In the genomic region with DNA sequence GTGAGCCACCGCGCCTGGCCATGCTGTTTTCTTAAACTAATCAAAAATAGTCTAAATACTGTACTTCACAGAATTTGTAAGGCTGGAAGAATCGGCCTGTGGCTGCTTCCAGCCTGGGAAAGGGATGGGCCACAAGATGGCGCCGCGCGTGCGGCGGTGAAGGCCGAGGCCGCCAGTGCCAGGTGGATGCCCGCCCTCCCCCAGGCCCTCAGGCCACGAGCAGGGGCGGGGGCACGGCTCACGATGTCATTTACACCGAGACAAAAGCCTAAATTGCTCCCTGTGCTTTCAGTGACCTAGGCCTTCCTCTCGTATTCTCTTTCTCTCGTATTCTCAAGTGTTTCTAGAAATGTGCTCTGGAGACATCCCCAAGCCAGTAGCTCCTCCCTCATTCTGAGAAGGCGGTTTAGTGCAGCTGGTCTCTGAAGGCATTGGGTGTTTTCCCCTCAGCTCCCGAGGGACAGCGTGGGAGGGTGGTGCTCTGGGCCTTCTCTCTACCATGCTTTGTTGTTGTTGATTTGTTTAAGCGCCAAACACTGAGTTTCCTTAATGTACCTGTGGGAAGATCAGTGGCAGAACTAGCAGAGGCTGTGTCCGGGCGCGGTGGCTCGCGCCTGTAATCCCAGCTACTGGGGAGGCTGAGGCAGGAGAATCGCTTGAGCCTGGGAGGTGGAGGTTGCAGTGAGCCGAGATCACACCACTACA, we compare ENCODE assay signal across 8 cellular contexts.
DNase-seq lines count a peak whose midpoint lies in the region; ATAC-seq lines count a peak whose summit lies in the region.

No MANE protein-coding gene starts in this region.

- DNase-seq in AG08396 (ENCODE audit: low spot score) (peak; percentile 83), NCI-H2171 treated with DMSO at 0.1 percent for 48 hours (lab: John Stamatoyannopoulos, UW) (peak; percentile 86), cerebellum (ENCODE audit: low spot score) (peak; percentile 78), left kidney (ENCODE audit: low read depth, low spot score) (peak; percentile 91)
- DNase-seq in activated CD4-positive, alpha-beta T cell treated with anti-CD3 and anti-CD28 coated beads for 1 hour: peak; percentile 54
- DNase-seq in stimulated activated CD4-positive, alpha-beta T cell treated with anti-CD3 and anti-CD28 coated beads, Interleukin-1b, Interleukin-23, amount 100 ng/mL, for 48 hours: peak; percentile 71

- peak; percentile 84 for ATAC-seq in GM18870 (IDR thresholded peaks at IDR 0.05; ENCODE audit: unreplicated experiment)
- peak; percentile 76 for ATAC-seq in HG03108 (IDR thresholded peaks at IDR 0.05; ENCODE audit: unreplicated experiment)

Comparison
In these comparisons a context has a peak if more than half of its experiments do, and no peak if none do; other contexts are left out.
1. Peak in every context shown above with its lines: DNase-seq and ATAC-seq.